Comparison of ENCODE assay signal across 20 cellular contexts in the genomic region with DNA sequence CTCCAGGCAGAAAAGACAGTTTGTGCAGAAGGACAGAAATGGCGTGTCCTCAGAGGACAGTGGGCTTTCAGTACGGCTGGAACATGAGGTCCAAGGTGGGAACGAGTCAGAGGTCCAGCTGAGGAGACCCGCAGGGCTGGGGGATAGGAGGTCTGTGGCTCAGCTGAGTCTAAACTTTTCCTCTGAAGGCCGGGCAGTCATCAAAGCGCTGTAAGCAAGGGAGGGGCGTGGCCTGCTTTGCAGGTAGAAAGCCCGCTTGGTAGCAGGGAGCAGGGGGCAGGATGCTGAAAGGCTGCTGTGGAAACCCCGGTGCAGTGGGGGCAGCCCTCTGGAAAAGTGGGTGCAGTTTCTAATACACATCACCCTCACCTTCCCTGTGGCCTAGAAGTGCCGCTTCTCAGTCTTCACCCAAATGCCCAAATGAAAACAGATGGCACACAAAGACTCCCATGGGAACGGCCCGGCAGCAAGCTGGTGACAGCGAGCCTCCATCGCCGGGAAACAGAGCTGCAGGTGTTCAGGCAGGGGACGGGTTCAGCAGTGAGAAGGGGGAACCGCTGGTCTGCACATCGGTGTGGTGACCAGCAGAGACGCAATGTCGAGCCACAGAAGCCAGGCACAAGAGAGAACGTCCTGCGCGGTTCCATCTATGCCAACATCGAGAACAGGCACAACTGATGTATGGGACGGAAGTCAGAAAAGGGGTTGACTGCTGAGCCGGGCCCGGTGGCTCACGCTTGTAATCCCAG. TPM values are rescaled to one million over a fixed set of nuclear protein-coding genes. Genes with fewer than 3 reads are reported as not detected.
DNase-seq lines count a peak whose midpoint lies in the region; TF ChIP-seq lines count a peak whose summit lies in the region.
"Had no signal": no experiment of that assay in that cellular context is flagged by ENCODE, and none has a peak within 500 bp of the region (broad histone marks: within the 10 kb centered on the region; RNA-seq: fewer than 3 reads in every experiment).

No MANE protein-coding gene starts in this region.

- WGBS in suprapubic skin, result 81% methylated on average over 23 of the region's 28 CpGs

- no peak overlapping the region for H3K4me3 ChIP-seq in osteoblast (ENCODE audit: insufficient read depth, low read length)
- no peak overlapping the region for H3K4me3 ChIP-seq in suprapubic skin
- H3K4me3 ChIP-seq: uterus had no signal

- no peak for TF ChIP-seq POLR2A in suprapubic skin (IDR thresholded peaks at IDR 0.05)

- TF ChIP-seq CTCF in osteoblast (IDR thresholded peaks at IDR 0.05; ENCODE audit: extremely low read depth, low read depth, low read length) (no peak), suprapubic skin (IDR thresholded peaks at IDR 0.05) (no peak)

- no peak overlapping the region for H3K4me2 ChIP-seq in osteoblast (ENCODE audit: insufficient read depth, low read length)

- H3K79me2 ChIP-seq in osteoblast (ENCODE audit: insufficient read depth, low read length), result no peaks in the 10 kb centered on the region

- no peaks in the 10 kb centered on the region for H3K36me3 ChIP-seq in osteoblast (ENCODE audit: insufficient read depth, low read length)
- H3K36me3 ChIP-seq in suprapubic skin, result no peaks in the 10 kb centered on the region
- H3K36me3 ChIP-seq: uterus had no signal

- no peaks in the 10 kb centered on the region for H3K4me1 ChIP-seq in osteoblast (ENCODE audit: insufficient read depth, low read length)
- H3K4me1 ChIP-seq in suprapubic skin, result peaks cover 2% of the 10 kb centered on the region
- H3K4me1 ChIP-seq: uterus had no signal

- H4K20me1 ChIP-seq in osteoblast (ENCODE audit: insufficient read depth, low read length), result no peaks in the 10 kb centered on the region

- H3K27me3 ChIP-seq in osteoblast (ENCODE audit: insufficient read depth, low read length), result peaks cover 4% of the 10 kb centered on the region
- H3K27me3 ChIP-seq in suprapubic skin, result no peaks in the 10 kb centered on the region
- H3K27me3 ChIP-seq: uterus had no signal

- H3K27ac ChIP-seq in osteoblast (ENCODE audit: low read depth, low read length), result no peak overlapping the region
- no peak overlapping the region for H3K27ac ChIP-seq in suprapubic skin
- H3K27ac ChIP-seq: uterus had no signal

- TF ChIP-seq EP300 in suprapubic skin (IDR thresholded peaks at IDR 0.05), result no peak

- H2AFZ ChIP-seq in osteoblast (ENCODE audit: low read length), result no peak overlapping the region

- peak; percentile 26 to 60 (median 35) for DNase-seq in NCI-H1417 (lab: John Stamatoyannopoulos, UW)
- DNase-seq in NCI-H1417 treated with DMSO at 0.1 percent for 48 hours (lab: John Stamatoyannopoulos, UW), result no peak
- DNase-seq in NCI-H1694 treated with DMSO at 0.1 percent for 48 hours (lab: John Stamatoyannopoulos, UW), result peak; percentile 72
- DNase-seq in NCI-H748 treated with DMSO at 0.1 percent for 48 hours (lab: John Stamatoyannopoulos, UW), result peak; percentile 1
- peak; percentile 73 for DNase-seq in osteoblast (ENCODE audit: insufficient read length, low spot score, missing footprints)
- no peak for DNase-seq in effector CD8-positive, alpha-beta T cell (lab: John Stamatoyannopoulos, UW)
- DNase-seq in CD1c-positive myeloid dendritic cell (ENCODE audit: extremely low spot score), result no peak
- no peak for DNase-seq in suprapubic skin (ENCODE audit: low spot score in 2 of 2)
- DNase-seq: activated B cell treated with CpG ODN at 0.5 μM for 24 hours; activated CD8-positive, alpha-beta memory T cell treated with anti-CD3 and anti-CD28 coated beads for 24 hours; activated naive CD4-positive, alpha-beta T cell treated with anti-CD3 and anti-CD28 coated beads, Interleukin-2, amount 50 U/mL, for 16 hours; activated T-cell treated with anti-CD3 and anti-CD28 coated beads, Interleukin-2, amount 50 U/mL, for 48 hours; KG1; NCI-H226; OCI-M1; SIG-M5; stimulated activated CD8-positive, alpha-beta memory T cell treated with anti-CD3 and anti-CD28 coated beads, Interleukin-4, amount 100 ng/mL, for 48 hours; uterus had no signal

- H3K9me3 ChIP-seq in osteoblast (ENCODE audit: low read depth, low read length) (no peaks in the 10 kb centered on the region), suprapubic skin (no peaks in the 10 kb centered on the region)
- H3K9me3 ChIP-seq: uterus had no signal

RNA-seq across cellular contexts. Expression of a gene that starts 12.2 kb away (rescaled TPM):
- total RNA-seq in osteoblast (3.6 and 5.0 TPM in 2 replicates), suprapubic skin (1 to 10 TPM; 1.0 to 2.2 (median 1.5) TPM)

RNA-seq across cellular contexts. Expression of a gene that starts 27.2 kb away (rescaled TPM):
- total RNA-seq in osteoblast (0.29 and 0.72 TPM in 2 replicates), suprapubic skin (not detected)
- total RNA-seq: activated B cell treated with CpG ODN at 0.5 μM for 24 hours; natural killer cell treated with Interleukin-12 subunit alpha and Interleukin-12 subunit beta and Interleukin-15 and Interleukin-18, amount 100 ng/mL, for 72 hours; subcutaneous adipose tissue had no signal

RNA-seq across cellular contexts. Expression of a gene that starts 41.9 kb away (rescaled TPM):
- total RNA-seq in osteoblast (5.1 and 5.6 TPM in 2 replicates), suprapubic skin (10 to 100 TPM in 1 of 4 donors, 1 to 10 TPM in 3; 4.4 to 23.7 (median 5.7) TPM)

Comparison
In these comparisons a context has a peak if more than half of its experiments do, and no peak if none do; other contexts are left out.
1. DNase-seq: peak in NCI-H1417 (3 of 3), NCI-H1694 treated with DMSO at 0.1 percent for 48 hours (single experiment), NCI-H748 treated with DMSO at 0.1 percent for 48 hours (single experiment) and osteoblast (single experiment); none in NCI-H1417 treated with DMSO at 0.1 percent for 48 hours (single experiment), effector CD8-positive, alpha-beta T cell (single experiment), CD1c-positive myeloid dendritic cell (single experiment) and suprapubic skin (0 of 2).